10 cellular contexts compared by ENCODE assay signal in the genomic region with DNA sequence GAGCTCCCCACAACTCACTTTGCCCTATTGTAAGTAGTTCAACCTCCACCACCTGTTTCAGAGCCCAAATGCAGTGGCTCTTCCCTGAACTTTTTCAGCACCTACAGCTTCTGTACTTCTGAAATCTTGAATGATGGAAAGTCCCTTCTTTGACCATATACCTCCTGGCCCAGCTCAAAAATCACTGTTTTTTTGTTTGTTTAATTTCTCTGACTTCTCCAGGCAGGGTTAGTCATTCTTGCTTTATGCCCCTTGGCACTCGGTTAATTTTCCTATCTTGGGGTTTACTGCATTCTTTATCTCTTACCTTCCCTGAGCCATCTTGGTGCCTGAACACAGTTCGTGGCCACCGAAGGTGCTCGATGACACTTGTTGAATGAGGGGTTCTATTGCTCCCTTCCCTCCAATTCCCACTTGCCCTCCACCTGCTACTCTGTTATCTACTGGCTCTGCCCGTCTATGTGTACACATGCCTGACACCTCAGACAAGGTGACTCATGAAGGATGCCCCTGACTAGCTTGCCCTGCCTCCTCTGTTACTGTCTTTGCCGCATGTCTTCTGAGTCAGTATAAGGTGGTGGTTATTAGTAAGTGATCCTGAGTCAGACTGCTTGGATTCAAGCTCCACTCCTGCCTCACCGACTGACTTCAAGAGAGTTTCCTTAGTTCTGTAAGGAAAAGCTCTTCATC. TPM values are rescaled to one million over a fixed set of nuclear protein-coding genes. Genes with fewer than 3 reads are reported as not detected.
DNase-seq lines count a peak whose midpoint lies in the region; TF ChIP-seq lines count a peak whose summit lies in the region.
"Had no signal": no experiment of that assay in that cellular context is flagged by ENCODE, and none has a peak within 500 bp of the region (broad histone marks: within the 10 kb centered on the region; RNA-seq: fewer than 3 reads in every experiment).

No MANE protein-coding gene starts in this region.

- no peak overlapping the region for H3K4me3 Mint-ChIP-seq in T-helper 2 cell treated with Interferon-gamma antibody and Interleukin-4, amounts not matched to agents 5 μg/mL and 100 μg/mL, for 36 hours

- DNase-seq in T-helper 2 cell treated with Interferon-gamma antibody and Interleukin-4, amounts not matched to agents 5 μg/mL and 100 μg/mL, for 36 hours (ENCODE audit: low spot score): peak; percentile 35
- DNase-seq in T-helper 2 cell (no peak), RPMI7951 (ENCODE audit: low read depth) (peak; percentile 83), epithelial cell of proximal tubule (ENCODE audit: low read depth) (peak; percentile 93), G401 (ENCODE audit: low spot score) (no peak), pons (ENCODE audit: low spot score) (no peak), SIG-M5 (lab: John Stamatoyannopoulos, UW) (no peak)
- peak; percentile 45 to 53 for DNase-seq in stimulated activated CD4-positive, alpha-beta T cell treated with anti-CD3 and anti-CD28 coated beads, Interleukin-15, amount 100 ng/mL, for 48 hours (ENCODE audit: low read depth in 2 of 2)
- DNase-seq: cerebellar nuclear complex, mesendoderm had no signal

- no peak for TF ChIP-seq CTCF in epithelial cell of proximal tubule (conservative IDR thresholded peaks at IDR 0.05; ENCODE audit: low read depth, low read length)

- no peak overlapping the region for H3K4me3 ChIP-seq in epithelial cell of proximal tubule (ENCODE audit: low read depth, low read length)

- in situ Hi-C loops in G401 (cut with HindIII; ENCODE audit: low sequenced_read_pairs): no loop called here

- H3K36me3 Mint-ChIP-seq in T-helper 2 cell treated with Interferon-gamma antibody and Interleukin-4, amounts not matched to agents 5 μg/mL and 100 μg/mL, for 36 hours (ENCODE audit: low read depth): no peaks in the 10 kb centered on the region

- H3K27me3 Mint-ChIP-seq in T-helper 2 cell treated with Interferon-gamma antibody and Interleukin-4, amounts not matched to agents 5 μg/mL and 100 μg/mL, for 36 hours (ENCODE audit: low read depth): no peaks in the 10 kb centered on the region

- H3K9me3 Mint-ChIP-seq in T-helper 2 cell treated with Interferon-gamma antibody and Interleukin-4, amounts not matched to agents 5 μg/mL and 100 μg/mL, for 36 hours: no peaks in the 10 kb centered on the region

- no peaks in the 10 kb centered on the region for H3K4me1 Mint-ChIP-seq in T-helper 2 cell treated with Interferon-gamma antibody and Interleukin-4, amounts not matched to agents 5 μg/mL and 100 μg/mL, for 36 hours (ENCODE audit: low read depth)

- H3K27ac Mint-ChIP-seq in T-helper 2 cell treated with Interferon-gamma antibody and Interleukin-4, amounts not matched to agents 5 μg/mL and 100 μg/mL, for 36 hours: no peak overlapping the region

RNA-seq across cellular contexts. Expression of gene AMHR2, which starts 4.4 kb away (rescaled TPM):
- not detected in 2 replicates for total RNA-seq in RPMI7951 (2014; rRNA removed; shearing (Covaris generic))
- total RNA-seq in epithelial cell of proximal tubule: not detected in 2 replicates
- total RNA-seq in G401 (2014; rRNA removed; shearing (Covaris generic)): not detected in 2 replicates

RNA-seq across cellular contexts. Expression of gene PRR13, which starts 13.5 kb away (rescaled TPM):
- total RNA-seq in RPMI7951 (2014; rRNA removed; shearing (Covaris generic)): 83.5 and 86.6 TPM in 2 replicates
- total RNA-seq in epithelial cell of proximal tubule: 132 and 137 TPM in 2 replicates
- 83.1 and 127 TPM in 2 replicates for total RNA-seq in G401 (2014; rRNA removed; shearing (Covaris generic))

RNA-seq across cellular contexts. Expression of gene PCBP2, which starts 23.9 kb away (rescaled TPM):
- total RNA-seq in RPMI7951 (2014; rRNA removed; shearing (Covaris generic)): 132 and 135 TPM in 2 replicates
- total RNA-seq in epithelial cell of proximal tubule: 153 and 169 TPM in 2 replicates
- total RNA-seq in G401 (2014; rRNA removed; shearing (Covaris generic)): 144 and 145 TPM in 2 replicates

RNA-seq across cellular contexts. Expression of gene SP1, which starts 48.1 kb away (rescaled TPM):
- total RNA-seq in RPMI7951 (2014; rRNA removed; shearing (Covaris generic)): 29.3 and 35.2 TPM in 2 replicates
- total RNA-seq in epithelial cell of proximal tubule: 29.2 and 33.6 TPM in 2 replicates
- total RNA-seq in G401 (2014; rRNA removed; shearing (Covaris generic)): 26.6 and 40.0 TPM in 2 replicates

Comparison
In these comparisons a context has a peak if more than half of its experiments do, and no peak if none do; other contexts are left out.
1. DNase-seq: peak in T-helper 2 cell treated with Interferon-gamma antibody and Interleukin-4, amounts not matched to agents 5 μg/mL and 100 μg/mL, for 36 hours (single experiment), RPMI7951 (single experiment), epithelial cell of proximal tubule (single experiment) and stimulated activated CD4-positive, alpha-beta T cell treated with anti-CD3 and anti-CD28 coated beads, Interleukin-15, amount 100 ng/mL, for 48 hours (2 of 2); none in T-helper 2 cell (0 of 5), G401 (single experiment), pons (single experiment) and SIG-M5 (single experiment).